16 cellular contexts compared by ENCODE assay signal in genomic region chr16:86442703-86443102, GRCh38.
A peak's percentile ranks its signal among the peaks of the same experiment; 100 is the strongest.
DNase-seq lines count a peak whose midpoint lies in the region; ATAC-seq and TF ChIP-seq lines count a peak whose summit lies in the region.
"Had no signal": no experiment of that assay in that cellular context is flagged by ENCODE, and none has a peak within 500 bp of the region (broad histone marks: within the 10 kb centered on the region; RNA-seq: fewer than 3 reads in every experiment).

No MANE protein-coding gene starts in this region.

- H3K9me3 Mint-ChIP-seq in activated T-cell treated with anti-CD3 and anti-CD28 coated beads, Interleukin-2, amount 50 U/mL, for 4 hours = no peaks in the 10 kb centered on the region
- H3K9me3 Mint-ChIP-seq: CD8-positive, alpha-beta memory T cell had no signal

- DNase-seq in MG63 (peak; percentile 65), sigmoid colon (peak; percentile 83), hippocampal formation (lab: John Stamatoyannopoulos, UW) (no peak), HuH-7 (ENCODE audit: low spot score) (no peak), prostate gland (ENCODE audit: low spot score) (no peak)
- DNase-seq in activated T-cell treated with anti-CD3 and anti-CD28 coated beads, Interleukin-2, amount 50 U/mL, for 4 hours = no peak
- DNase-seq: BE2C; C1 segment of cervical spinal cord; CD4-positive, CD25-positive, alpha-beta regulatory T cell; CD8-positive, alpha-beta memory T cell; COR-L47; DMS 273 treated with DMSO at 0.1 percent for 48 hours; GOT3; H7 had no signal

- peaks cover 14% of the 10 kb centered on the region for H3K27me3 Mint-ChIP-seq in activated T-cell treated with anti-CD3 and anti-CD28 coated beads, Interleukin-2, amount 50 U/mL, for 4 hours (ENCODE audit: low read depth)

- TF ChIP-seq POLR2A in gastroesophageal sphincter (IDR thresholded peaks at IDR 0.05) (no peak), sigmoid colon (IDR thresholded peaks at IDR 0.05) (no peak), prostate gland (IDR thresholded peaks at IDR 0.05) (no peak)

- H3K27me3 ChIP-seq in MG63 (peaks cover 12% of the 10 kb centered on the region), gastroesophageal sphincter (no peaks in the 10 kb centered on the region), sigmoid colon (no peaks in the 10 kb centered on the region), prostate gland (replicated peaks; ENCODE audit: insufficient read depth) (peaks cover 3% of the 10 kb centered on the region)
- H3K27me3 ChIP-seq: BE2C had no signal

- WGBS in gastroesophageal sphincter (ENCODE audit: low coverage in 1 of 2), 2 donors = 47% methylated on average over 8 of the region's 9 CpGs; no CpG with 5 or more reads in 1 of the 2 donors
- 72 to 81% methylated on average over 9 of the region's 9 CpGs for WGBS in sigmoid colon, 2 donors
- 12% methylated on average over 9 of the region's 9 CpGs for WGBS in prostate gland

- no peaks in the 10 kb centered on the region for H3K4me1 Mint-ChIP-seq in activated T-cell treated with anti-CD3 and anti-CD28 coated beads, Interleukin-2, amount 50 U/mL, for 4 hours (ENCODE audit: low read depth)
- H3K4me1 Mint-ChIP-seq: CD4-positive, CD25-positive, alpha-beta regulatory T cell; CD8-positive, alpha-beta memory T cell had no signal

- no peaks in the 10 kb centered on the region for H3K9me3 ChIP-seq in MG63
- H3K9me3 ChIP-seq in gastroesophageal sphincter = no peaks in the 10 kb centered on the region
- H3K9me3 ChIP-seq in sigmoid colon = no peaks in the 10 kb centered on the region
- no peaks in the 10 kb centered on the region for H3K9me3 ChIP-seq in prostate gland
- H3K9me3 ChIP-seq: BE2C had no signal

- H3K4me3 Mint-ChIP-seq in activated T-cell treated with anti-CD3 and anti-CD28 coated beads, Interleukin-2, amount 50 U/mL, for 4 hours = no peak overlapping the region
- H3K4me3 Mint-ChIP-seq: CD4-positive, CD25-positive, alpha-beta regulatory T cell; CD8-positive, alpha-beta memory T cell had no signal

- TF ChIP-seq EP300 in gastroesophageal sphincter (IDR thresholded peaks at IDR 0.05) = no peak
- peak in 2 of 4 donors; percentile 30 to 48 for TF ChIP-seq EP300 in sigmoid colon (IDR thresholded peaks at IDR 0.05)

- peak overlapping the region; percentile 30 to 72 (median 72) for H3K27ac ChIP-seq in gastroesophageal sphincter
- peak overlapping the region; percentile 56 to 76 (median 69) for H3K27ac ChIP-seq in sigmoid colon
- H3K27ac ChIP-seq in prostate gland = no peak overlapping the region

- H3K36me3 ChIP-seq in MG63 (no peaks in the 10 kb centered on the region), gastroesophageal sphincter (no peaks in the 10 kb centered on the region), sigmoid colon (no peaks in the 10 kb centered on the region), prostate gland (no peaks in the 10 kb centered on the region)
- H3K36me3 ChIP-seq: BE2C had no signal

- no peaks in the 10 kb centered on the region for H3K36me3 Mint-ChIP-seq in activated T-cell treated with anti-CD3 and anti-CD28 coated beads, Interleukin-2, amount 50 U/mL, for 4 hours (ENCODE audit: insufficient read depth)
- H3K36me3 Mint-ChIP-seq: CD4-positive, CD25-positive, alpha-beta regulatory T cell; CD8-positive, alpha-beta memory T cell had no signal

- no peak for TF ChIP-seq CTCF in gastroesophageal sphincter (IDR thresholded peaks at IDR 0.05)
- no peak for TF ChIP-seq CTCF in sigmoid colon (IDR thresholded peaks at IDR 0.05)
- no peak for TF ChIP-seq CTCF in prostate gland (IDR thresholded peaks at IDR 0.05)

- intact Hi-C loops in sigmoid colon (cut with DNase I) (no loop called here), prostate gland (cut with DNase I) (no loop called here)

- H3K4me1 ChIP-seq in gastroesophageal sphincter = peaks cover 0 to 25% (median 4%) of the 10 kb centered on the region in 3 donors
- H3K4me1 ChIP-seq in sigmoid colon = peaks cover 0 to 28% (median 22%) of the 10 kb centered on the region in 4 donors
- no peaks in the 10 kb centered on the region for H3K4me1 ChIP-seq in prostate gland (replicated peaks)
- H3K4me1 ChIP-seq: BE2C had no signal

- peak; percentile 72 for ATAC-seq in gastroesophageal sphincter
- no peak for ATAC-seq in activated T-cell treated with anti-CD3 and anti-CD28 coated beads, Interleukin-2, amount 50 U/mL, for 4 hours
- ATAC-seq: HCT116 had no signal

- H3K4me3 ChIP-seq in MG63 (no peak overlapping the region), gastroesophageal sphincter (no peak overlapping the region), sigmoid colon (no peak overlapping the region), prostate gland (no peak overlapping the region)

Comparison
In these comparisons a context has a peak if more than half of its experiments do, and no peak if none do; other contexts are left out.
1. DNase-seq: peak in MG63 (single experiment) and sigmoid colon (single experiment); none in activated T-cell treated with anti-CD3 and anti-CD28 coated beads, Interleukin-2, amount 50 U/mL, for 4 hours (single experiment), hippocampal formation (0 of 2), HuH-7 (single experiment) and prostate gland (single experiment).
2. H3K27ac ChIP-seq: peak in gastroesophageal sphincter (4 of 4) and sigmoid colon (4 of 4); none in prostate gland (0 of 2).